ENCODE assay signal across 3 cellular contexts in genomic region chr6:86780923-86781322, GRCh38.
"Had no signal": no experiment of that assay in that cellular context is flagged by ENCODE, and none has a peak within 500 bp of the region (broad histone marks: within the 10 kb centered on the region; RNA-seq: fewer than 3 reads in every experiment).

No MANE protein-coding gene starts in this region.

- DNase-seq: H9, HCEC 1CT, IMR-90 had no signal
